11 cellular contexts compared by ENCODE assay signal in genomic region chr22:20565079-20565734, GRCh38. TPM values are rescaled to one million over a fixed set of nuclear protein-coding genes. Genes with fewer than 3 reads are reported as not detected.
DNase-seq lines count a peak whose midpoint lies in the region; ATAC-seq and TF ChIP-seq lines count a peak whose summit lies in the region.
"Had no signal": no experiment of that assay in that cellular context is flagged by ENCODE, and none has a peak within 500 bp of the region (broad histone marks: within the 10 kb centered on the region; RNA-seq: fewer than 3 reads in every experiment).

No MANE protein-coding gene starts in this region.

- peak overlapping the region in 1 of 10 donors; percentile 58 for H3K27ac ChIP-seq in heart right ventricle
- H3K27ac ChIP-seq in lower lobe of right lung, result peak overlapping the region; percentile 81
- H3K27ac ChIP-seq in tibial nerve, result peak overlapping the region in 1 of 4 donors; percentile 8

- WGBS in heart right ventricle, 2 donors, result 89 to 91% methylated on average over 13 of the region's 13 CpGs
- WGBS in tibial nerve, 2 donors, result 79 to 88% methylated on average over 13 of the region's 13 CpGs

- H3K4me3 ChIP-seq in heart right ventricle, result no peak overlapping the region
- no peak overlapping the region for H3K4me3 ChIP-seq in astrocyte of the spinal cord (ENCODE audit: low read depth, low read length)
- no peak overlapping the region for H3K4me3 ChIP-seq in lower lobe of right lung
- no peak overlapping the region for H3K4me3 ChIP-seq in tibial nerve
- H3K4me3 ChIP-seq: esophagus muscularis mucosa, psoas muscle had no signal

- in situ Hi-C loops in astrocyte of the spinal cord (cut with HindIII; ENCODE audit: low sequenced_read_pairs), result no loop called here
- in situ Hi-C loops in GM13977 (cut with MboI; ENCODE audit: low pct_unique_long_range_greater_than_20kb, low sequenced_read_pairs, unreplicated experiment), result no loop called here
- in situ Hi-C loops in ACHN (cut with HindIII; ENCODE audit: low pct_ligation_motif_present, low pct_unique_long_range_greater_than_20kb, low sequenced_read_pairs), result no loop called here

- ATAC-seq in left ventricle myocardium superior (no peak), heart right ventricle (no peak), lower lobe of right lung (no peak)

- intact Hi-C loops in left ventricle myocardium superior (cut with micrococcal nuclease) (no loop called here), heart right ventricle (cut with DNase I) (loop anchor here in 6 of 10 donors (5.0 to 10.0 kb wide), 5 partner anchors 58 to 148 kb away; partner anchors contain the start of gene MED15 (in 3 of the 6)), lower lobe of right lung (cut with DNase I) (no loop called here)

- peaks cover 0 to 99% (median 47%) of the 10 kb centered on the region in 9 donors for H3K36me3 ChIP-seq in heart right ventricle
- peaks cover 83% of the 10 kb centered on the region for H3K36me3 ChIP-seq in lower lobe of right lung
- peaks cover 11 to 87% (median 12%) of the 10 kb centered on the region in 3 donors for H3K36me3 ChIP-seq in tibial nerve

- TF ChIP-seq CTCF in heart right ventricle (IDR thresholded peaks at IDR 0.05), result no peak
- no peak for TF ChIP-seq CTCF in astrocyte of the spinal cord (IDR thresholded peaks at IDR 0.05; ENCODE audit: low read depth, low read length)
- no peak for TF ChIP-seq CTCF in lower lobe of right lung (IDR thresholded peaks at IDR 0.05)
- TF ChIP-seq CTCF in GM13977 (IDR thresholded peaks at IDR 0.05; ENCODE audit: extremely low read depth, insufficient read depth, missing control alignments), result no peak
- TF ChIP-seq CTCF in tibial nerve (IDR thresholded peaks at IDR 0.05), result no peak

- DNase-seq in left ventricle myocardium superior (peak; percentile 11), heart right ventricle (no peak), astrocyte of the spinal cord (ENCODE audit: low read depth, low spot score) (peak; percentile 65), lower lobe of right lung (no peak), GM13977 (ENCODE audit: low spot score) (no peak), ACHN (no peak), tibial nerve (ENCODE audit: low spot score in 2 of 2) (no peak), NOMO-1 treated with DMSO at 0.1 percent for 48 hours (lab: John Stamatoyannopoulos, UW; ENCODE audit: unreplicated experiment) (no peak)

- peaks cover 11 to 67% (median 31%) of the 10 kb centered on the region in 9 donors for H3K4me1 ChIP-seq in heart right ventricle
- H3K4me1 ChIP-seq in lower lobe of right lung, result peaks cover 55% of the 10 kb centered on the region
- peaks cover 0 to 40% (median 30%) of the 10 kb centered on the region in 4 donors for H3K4me1 ChIP-seq in tibial nerve
- H3K4me1 ChIP-seq: BE2C had no signal

- H3K9me3 ChIP-seq in heart right ventricle (no peaks in the 10 kb centered on the region), lower lobe of right lung (no peaks in the 10 kb centered on the region), tibial nerve (no peaks in the 10 kb centered on the region)
- H3K9me3 ChIP-seq: BE2C, esophagus muscularis mucosa, psoas muscle had no signal

- TF ChIP-seq EP300 in tibial nerve (IDR thresholded peaks at IDR 0.05), result no peak

- H3K27me3 ChIP-seq in heart right ventricle (no peaks in the 10 kb centered on the region), lower lobe of right lung (ENCODE audit: low read depth) (no peaks in the 10 kb centered on the region), tibial nerve (no peaks in the 10 kb centered on the region)
- H3K27me3 ChIP-seq: BE2C, esophagus muscularis mucosa had no signal

- no peak for TF ChIP-seq POLR2A in tibial nerve (IDR thresholded peaks at IDR 0.05)

RNA-seq across cellular contexts. Expression of gene MED15, which starts 57.8 kb away (rescaled TPM):
- 51.0 TPM for total RNA-seq in left ventricle myocardium superior
- total RNA-seq in heart right ventricle, result 10 to 100 TPM; 35.6 to 66.8 (median 44.0) TPM
- polyA plus RNA-seq in heart right ventricle, result 10 to 100 TPM; 33.8 to 40.8 TPM
- total RNA-seq in lower lobe of right lung, result 105 TPM
- 100 to 1,000 TPM in 2 of 4 donors, 10 to 100 TPM in 2; 49.2 to 147 (median 102) TPM for total RNA-seq in tibial nerve

Comparison
In these comparisons a context has a peak if more than half of its experiments do, and no peak if none do; other contexts are left out.
1. DNase-seq: peak in left ventricle myocardium superior (single experiment) and astrocyte of the spinal cord (single experiment); none in heart right ventricle (0 of 2), lower lobe of right lung (single experiment), GM13977 (single experiment), ACHN (single experiment), tibial nerve (0 of 2) and NOMO-1 treated with DMSO at 0.1 percent for 48 hours (single experiment).
2. intact Hi-C loops: an anchor here in heart right ventricle (5.0 to 10.0 kb wide); none called in left ventricle myocardium superior and lower lobe of right lung.